ENCODE assay signal across 2 cellular contexts in the genomic region with DNA sequence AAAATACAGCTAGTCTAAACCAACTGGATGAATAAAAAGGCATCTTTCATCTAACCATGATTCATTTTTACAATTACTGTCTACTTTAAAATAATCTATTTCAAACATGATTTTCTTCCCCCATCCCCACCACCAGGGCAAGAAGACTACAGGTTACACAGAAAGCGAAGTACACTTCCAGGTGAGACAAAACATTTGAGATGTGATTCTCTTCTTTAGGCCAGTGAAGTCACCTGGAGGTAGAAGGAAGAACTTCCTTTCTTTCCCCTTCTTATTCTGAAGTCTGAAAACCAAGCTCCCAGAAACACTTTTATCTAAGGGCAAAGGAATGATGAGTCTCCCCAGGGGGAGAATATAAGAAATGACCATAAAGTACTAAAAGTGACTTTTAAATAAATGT.
TF ChIP-seq lines count a peak whose summit lies in the region.

No MANE protein-coding gene starts in this region.

TF ChIP-seq in neural cell, 6 proteins besides CTCF, POLR2A, EP300 and RAD21:
- TF ChIP-seq POLR2AphosphoS5 (IDR thresholded peaks at IDR 0.05) = no peak
- TF ChIP-seq, protein P1, sequence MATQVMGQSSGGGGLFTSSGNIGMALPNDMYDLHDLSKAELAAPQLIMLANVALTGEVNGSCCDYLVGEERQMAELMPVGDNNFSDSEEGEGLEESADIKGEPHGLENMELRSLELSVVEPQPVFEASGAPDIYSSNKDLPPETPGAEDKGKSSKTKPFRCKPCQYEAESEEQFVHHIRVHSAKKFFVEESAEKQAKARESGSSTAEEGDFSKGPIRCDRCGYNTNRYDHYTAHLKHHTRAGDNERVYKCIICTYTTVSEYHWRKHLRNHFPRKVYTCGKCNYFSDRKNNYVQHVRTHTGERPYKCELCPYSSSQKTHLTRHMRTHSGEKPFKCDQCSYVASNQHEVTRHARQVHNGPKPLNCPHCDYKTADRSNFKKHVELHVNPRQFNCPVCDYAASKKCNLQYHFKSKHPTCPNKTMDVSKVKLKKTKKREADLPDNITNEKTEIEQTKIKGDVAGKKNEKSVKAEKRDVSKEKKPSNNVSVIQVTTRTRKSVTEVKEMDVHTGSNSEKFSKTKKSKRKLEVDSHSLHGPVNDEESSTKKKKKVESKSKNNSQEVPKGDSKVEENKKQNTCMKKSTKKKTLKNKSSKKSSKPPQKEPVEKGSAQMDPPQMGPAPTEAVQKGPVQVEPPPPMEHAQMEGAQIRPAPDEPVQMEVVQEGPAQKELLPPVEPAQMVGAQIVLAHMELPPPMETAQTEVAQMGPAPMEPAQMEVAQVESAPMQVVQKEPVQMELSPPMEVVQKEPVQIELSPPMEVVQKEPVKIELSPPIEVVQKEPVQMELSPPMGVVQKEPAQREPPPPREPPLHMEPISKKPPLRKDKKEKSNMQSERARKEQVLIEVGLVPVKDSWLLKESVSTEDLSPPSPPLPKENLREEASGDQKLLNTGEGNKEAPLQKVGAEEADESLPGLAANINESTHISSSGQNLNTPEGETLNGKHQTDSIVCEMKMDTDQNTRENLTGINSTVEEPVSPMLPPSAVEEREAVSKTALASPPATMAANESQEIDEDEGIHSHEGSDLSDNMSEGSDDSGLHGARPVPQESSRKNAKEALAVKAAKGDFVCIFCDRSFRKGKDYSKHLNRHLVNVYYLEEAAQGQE (IDR thresholded peaks at IDR 0.05; ENCODE audit: borderline replicate concordance) = no peak
- TF ChIP-seq TAF1 (IDR thresholded peaks at IDR 0.05; ENCODE audit: low read depth) = no peak
- TF ChIP-seq MXI1 (conservative IDR thresholded peaks at IDR 0.05; ENCODE audit: poor library complexity, severe bottlenecking) = no peak
- peak; percentile 43 for TF ChIP-seq SMC3 (conservative IDR thresholded peaks at IDR 0.05; ENCODE audit: poor library complexity)

TF ChIP-seq in SK-N-SH treated with all-trans-retinoic acid at 6 μM for 48 hours, 23 proteins besides CTCF, POLR2A, EP300 and RAD21:
- TF ChIP-seq ZC3H10 (CRISPR knock-in tag; IDR thresholded peaks at IDR 0.05) (no peak), CSDC2 (CRISPR knock-in tag; IDR thresholded peaks at IDR 0.05) (no peak), SNAI2 (CRISPR knock-in tag; IDR thresholded peaks at IDR 0.05) (no peak), ARNTL (CRISPR knock-in tag; IDR thresholded peaks at IDR 0.05; ENCODE audit: borderline replicate concordance, low read depth) (no peak), OSR1 (CRISPR knock-in tag; IDR thresholded peaks at IDR 0.05) (no peak), ZNF70 (CRISPR knock-in tag; IDR thresholded peaks at IDR 0.05) (no peak), ZFP30 (CRISPR knock-in tag; IDR thresholded peaks at IDR 0.05) (no peak), GLIS3 (CRISPR knock-in tag; IDR thresholded peaks at IDR 0.05) (no peak), ISL1 (CRISPR knock-in tag; IDR thresholded peaks at IDR 0.05) (no peak), TCF4 (CRISPR knock-in tag; IDR thresholded peaks at IDR 0.05; ENCODE audit: borderline replicate concordance) (no peak), ZFP3 (CRISPR knock-in tag; IDR thresholded peaks at IDR 0.05) (no peak), ESRRG (CRISPR knock-in tag; IDR thresholded peaks at IDR 0.05) (no peak)
- TF ChIP-seq, protein P2, sequence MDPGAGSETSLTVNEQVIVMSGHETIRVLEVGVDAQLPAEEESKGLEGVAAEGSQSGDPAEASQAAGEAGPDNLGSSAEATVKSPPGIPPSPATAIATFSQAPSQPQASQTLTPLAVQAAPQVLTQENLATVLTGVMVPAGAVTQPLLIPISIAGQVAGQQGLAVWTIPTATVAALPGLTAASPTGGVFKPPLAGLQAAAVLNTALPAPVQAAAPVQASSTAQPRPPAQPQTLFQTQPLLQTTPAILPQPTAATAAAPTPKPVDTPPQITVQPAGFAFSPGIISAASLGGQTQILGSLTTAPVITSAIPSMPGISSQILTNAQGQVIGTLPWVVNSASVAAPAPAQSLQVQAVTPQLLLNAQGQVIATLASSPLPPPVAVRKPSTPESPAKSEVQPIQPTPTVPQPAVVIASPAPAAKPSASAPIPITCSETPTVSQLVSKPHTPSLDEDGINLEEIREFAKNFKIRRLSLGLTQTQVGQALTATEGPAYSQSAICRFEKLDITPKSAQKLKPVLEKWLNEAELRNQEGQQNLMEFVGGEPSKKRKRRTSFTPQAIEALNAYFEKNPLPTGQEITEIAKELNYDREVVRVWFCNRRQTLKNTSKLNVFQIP (CRISPR knock-in tag; IDR thresholded peaks at IDR 0.05; ENCODE audit: borderline replicate concordance, low read depth) = no peak
- TF ChIP-seq, protein P3, sequence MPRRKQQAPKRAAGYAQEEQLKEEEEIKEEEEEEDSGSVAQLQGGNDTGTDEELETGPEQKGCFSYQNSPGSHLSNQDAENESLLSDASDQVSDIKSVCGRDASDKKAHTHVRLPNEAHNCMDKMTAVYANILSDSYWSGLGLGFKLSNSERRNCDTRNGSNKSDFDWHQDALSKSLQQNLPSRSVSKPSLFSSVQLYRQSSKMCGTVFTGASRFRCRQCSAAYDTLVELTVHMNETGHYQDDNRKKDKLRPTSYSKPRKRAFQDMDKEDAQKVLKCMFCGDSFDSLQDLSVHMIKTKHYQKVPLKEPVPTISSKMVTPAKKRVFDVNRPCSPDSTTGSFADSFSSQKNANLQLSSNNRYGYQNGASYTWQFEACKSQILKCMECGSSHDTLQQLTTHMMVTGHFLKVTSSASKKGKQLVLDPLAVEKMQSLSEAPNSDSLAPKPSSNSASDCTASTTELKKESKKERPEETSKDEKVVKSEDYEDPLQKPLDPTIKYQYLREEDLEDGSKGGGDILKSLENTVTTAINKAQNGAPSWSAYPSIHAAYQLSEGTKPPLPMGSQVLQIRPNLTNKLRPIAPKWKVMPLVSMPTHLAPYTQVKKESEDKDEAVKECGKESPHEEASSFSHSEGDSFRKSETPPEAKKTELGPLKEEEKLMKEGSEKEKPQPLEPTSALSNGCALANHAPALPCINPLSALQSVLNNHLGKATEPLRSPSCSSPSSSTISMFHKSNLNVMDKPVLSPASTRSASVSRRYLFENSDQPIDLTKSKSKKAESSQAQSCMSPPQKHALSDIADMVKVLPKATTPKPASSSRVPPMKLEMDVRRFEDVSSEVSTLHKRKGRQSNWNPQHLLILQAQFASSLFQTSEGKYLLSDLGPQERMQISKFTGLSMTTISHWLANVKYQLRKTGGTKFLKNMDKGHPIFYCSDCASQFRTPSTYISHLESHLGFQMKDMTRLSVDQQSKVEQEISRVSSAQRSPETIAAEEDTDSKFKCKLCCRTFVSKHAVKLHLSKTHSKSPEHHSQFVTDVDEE (CRISPR knock-in tag; IDR thresholded peaks at IDR 0.05) = no peak
- TF ChIP-seq, protein P4, sequence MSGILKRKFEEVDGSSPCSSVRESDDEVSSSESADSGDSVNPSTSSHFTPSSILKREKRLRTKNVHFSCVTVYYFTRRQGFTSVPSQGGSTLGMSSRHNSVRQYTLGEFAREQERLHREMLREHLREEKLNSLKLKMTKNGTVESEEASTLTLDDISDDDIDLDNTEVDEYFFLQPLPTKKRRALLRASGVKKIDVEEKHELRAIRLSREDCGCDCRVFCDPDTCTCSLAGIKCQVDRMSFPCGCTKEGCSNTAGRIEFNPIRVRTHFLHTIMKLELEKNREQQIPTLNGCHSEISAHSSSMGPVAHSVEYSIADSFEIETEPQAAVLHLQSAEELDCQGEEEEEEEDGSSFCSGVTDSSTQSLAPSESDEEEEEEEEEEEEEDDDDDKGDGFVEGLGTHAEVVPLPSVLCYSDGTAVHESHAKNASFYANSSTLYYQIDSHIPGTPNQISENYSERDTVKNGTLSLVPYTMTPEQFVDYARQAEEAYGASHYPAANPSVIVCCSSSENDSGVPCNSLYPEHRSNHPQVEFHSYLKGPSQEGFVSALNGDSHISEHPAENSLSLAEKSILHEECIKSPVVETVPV (CRISPR knock-in tag; IDR thresholded peaks at IDR 0.05) = no peak
